9 cellular contexts compared by ENCODE assay signal in genomic region chr4:27318740-27319139, GRCh38.
DNase-seq lines count a peak whose midpoint lies in the region; ATAC-seq, FAIRE-seq and TF ChIP-seq lines count a peak whose summit lies in the region.
"Had no signal": no experiment of that assay in that cellular context is flagged by ENCODE, and none has a peak within 500 bp of the region (broad histone marks: within the 10 kb centered on the region; RNA-seq: fewer than 3 reads in every experiment).

No MANE protein-coding gene starts in this region.

- no peak overlapping the region for H4K91ac ChIP-seq in IMR-90 (ENCODE audit: insufficient read depth, low read depth, low read length)

- TF ChIP-seq POLR2A in IMR-90 (IDR thresholded peaks at IDR 0.05; ENCODE audit: low read depth, low read length) = no peak

- no peak overlapping the region for H2AK5ac ChIP-seq in IMR-90 (ENCODE audit: low read depth, low read length)

- H2AK9ac ChIP-seq in IMR-90 (replicated peaks; ENCODE audit: low read depth, low read length, poor library complexity) = no peak overlapping the region

- intact Hi-C loops in activated CD4-positive, alpha-beta T cell treated with anti-CD3 and anti-CD28 coated beads, Interleukin-2, amount 10 ng/mL, durations not matched to agents 24 days and 14 days (cut with micrococcal nuclease) = loop anchor here (2.0 kb wide), 1 partner anchor 270 kb away; no protein-coding TSS in a partner anchor
- intact Hi-C loops in IMR-90 (cut with micrococcal nuclease) = loop anchor here (2.0 kb wide), 2 partner anchors 142 to 270 kb away; no protein-coding TSS in a partner anchor
- intact Hi-C loops in kidney (cut with DNase I) = loop anchor here (10.0 kb wide), 1 partner anchor 274 kb away; no protein-coding TSS in a partner anchor
- intact Hi-C loops in activated T-helper 2 cell treated with anti-CD3 and anti-CD28 coated beads, Interferon-gamma antibody, Interleukin-2, Interleukin-4, amounts not matched to agents 10 μg/mL and 5 μg/mL and 100 μg/mL, durations not matched to agents 14 hours and 24 hours and 36 hours (cut with micrococcal nuclease) = loop anchor here (5.0 kb wide), 1 partner anchor 271 kb away; no protein-coding TSS in a partner anchor

- H3K79me1 ChIP-seq in IMR-90 (ENCODE audit: low read depth in 1 of 2, low read length in 2 of 2) = no peaks in the 10 kb centered on the region

- H3K9ac ChIP-seq in IMR-90 (ENCODE audit: low read depth, low read length) (no peak overlapping the region), kidney (ENCODE audit: low read length in 2 of 2) (no peak overlapping the region)

- no peak overlapping the region for H2AFZ ChIP-seq in IMR-90 (replicated peaks; ENCODE audit: low read length, poor library complexity)

- in situ Hi-C loops in IMR-90 (cut with MboI; ENCODE audit: low sequenced_read_pairs) = no loop called here

- H3K27ac ChIP-seq in IMR-90 (ENCODE audit: insufficient read depth, low read length) (no peak overlapping the region), kidney (ENCODE audit: low read depth in 2 of 2, low read length in 2 of 2) (no peak overlapping the region)

- H3K4me3 Mint-ChIP-seq in activated CD4-positive, alpha-beta T cell treated with anti-CD3 and anti-CD28 coated beads, Interleukin-2, amount 10 ng/mL, durations not matched to agents 24 days and 14 days = no peak overlapping the region
- no peak overlapping the region for H3K4me3 Mint-ChIP-seq in activated T-helper 2 cell treated with anti-CD3 and anti-CD28 coated beads, Interferon-gamma antibody, Interleukin-2, Interleukin-4, amounts not matched to agents 10 μg/mL and 5 μg/mL and 100 μg/mL, durations not matched to agents 14 hours and 24 hours and 36 hours (ENCODE audit: low read depth)
- H3K4me3 Mint-ChIP-seq in natural killer cell treated with Interleukin-12 subunit alpha and Interleukin-12 subunit beta and Interleukin-15 and Interleukin-18, amount 100 ng/mL, for 72 hours = no peak overlapping the region

- BruUV-seq in IMR-90 (replicated peaks; lab: Mats Ljungman, UMichigan) = no TSS peak

- no peak overlapping the region for H4K5ac ChIP-seq in IMR-90 (ENCODE audit: low read depth, low read length)

- H3K4me3 ChIP-seq in IMR-90 (ENCODE audit: insufficient read depth, low read depth, low read length) (no peak overlapping the region), kidney (ENCODE audit: low read length in 2 of 2) (no peak overlapping the region)

- H4K8ac ChIP-seq in IMR-90 (ENCODE audit: low read depth in 2 of 2, low read length in 2 of 2) = no peak overlapping the region

- no peaks in the 10 kb centered on the region for H3K9me3 Mint-ChIP-seq in activated CD4-positive, alpha-beta T cell treated with anti-CD3 and anti-CD28 coated beads, Interleukin-2, amount 10 ng/mL, durations not matched to agents 24 days and 14 days
- no peaks in the 10 kb centered on the region for H3K9me3 Mint-ChIP-seq in activated T-helper 2 cell treated with anti-CD3 and anti-CD28 coated beads, Interferon-gamma antibody, Interleukin-2, Interleukin-4, amounts not matched to agents 10 μg/mL and 5 μg/mL and 100 μg/mL, durations not matched to agents 14 hours and 24 hours and 36 hours
- H3K9me3 Mint-ChIP-seq in natural killer cell treated with Interleukin-12 subunit alpha and Interleukin-12 subunit beta and Interleukin-15 and Interleukin-18, amount 100 ng/mL, for 72 hours = no peaks in the 10 kb centered on the region

- POLR2A ChIA-PET in IMR-90 (lab: Charles Lee; ENCODE audit: unreplicated experiment) = no interaction called here

- DNase-seq in activated CD4-positive, alpha-beta T cell treated with anti-CD3 and anti-CD28 coated beads, Interleukin-2, amount 10 ng/mL, durations not matched to agents 24 days and 14 days = peak; percentile 59
- no peak for DNase-seq in activated CD4-positive, alpha-beta T cell treated with anti-CD3 and anti-CD28 coated beads for 1 hour
- peak; percentile 17 for DNase-seq in IMR-90
- peak; percentile 3 for DNase-seq in activated CD4-positive, alpha-beta T cell treated with anti-CD3 and anti-CD28 coated beads, Interleukin-2, amount 50 U/mL, for 1 hour
- DNase-seq in kidney = no peak
- DNase-seq in NCI-H226 = no peak
- DNase-seq in activated T-helper 2 cell treated with anti-CD3 and anti-CD28 coated beads, Interferon-gamma antibody, Interleukin-2, Interleukin-4, amounts not matched to agents 10 μg/mL and 5 μg/mL and 100 μg/mL, durations not matched to agents 14 hours and 24 hours and 36 hours (ENCODE audit: low spot score) = no peak
- no peak for DNase-seq in natural killer cell treated with Interleukin-12 subunit alpha and Interleukin-12 subunit beta and Interleukin-15 and Interleukin-18, amount 100 ng/mL, for 72 hours (ENCODE audit: low spot score)
- DNase-seq: DND-41 had no signal

- H3K4me1 ChIP-seq in IMR-90 (ENCODE audit: control insufficient read depth, insufficient read depth, low read length) = no peaks in the 10 kb centered on the region
- H3K4me1 ChIP-seq in kidney (ENCODE audit: control insufficient read depth in 1 of 2, insufficient read depth in 1 of 2, low read depth in 1 of 2, low read length in 2 of 2) = peaks cover 0 to 3% of the 10 kb centered on the region in 2 donors

- H3K9me3 ChIP-seq in IMR-90 (ENCODE audit: control insufficient read depth, insufficient read depth, low read length) (no peaks in the 10 kb centered on the region; the same call in 1 of the 2 replicates), kidney (ENCODE audit: control insufficient read depth in 1 of 2, low read length in 2 of 2) (no peaks in the 10 kb centered on the region)

- CTCF ChIA-PET in IMR-90 (lab: Yijun Ruan, JAX) = interaction anchor here (0.6 kb wide), 1 partner anchor 11 kb away, joined by 3 read pairs; no protein-coding TSS in a partner anchor

- H3K4ac ChIP-seq in IMR-90 (ENCODE audit: low read depth, low read length) = no peak overlapping the region

- H3K23ac ChIP-seq in IMR-90 (ENCODE audit: low read depth, low read length) = no peak overlapping the region

- H3K27me3 Mint-ChIP-seq in activated CD4-positive, alpha-beta T cell treated with anti-CD3 and anti-CD28 coated beads, Interleukin-2, amount 10 ng/mL, durations not matched to agents 24 days and 14 days = peaks cover 2% of the 10 kb centered on the region
- H3K27me3 Mint-ChIP-seq in activated T-helper 2 cell treated with anti-CD3 and anti-CD28 coated beads, Interferon-gamma antibody, Interleukin-2, Interleukin-4, amounts not matched to agents 10 μg/mL and 5 μg/mL and 100 μg/mL, durations not matched to agents 14 hours and 24 hours and 36 hours (ENCODE audit: low read depth) = no peaks in the 10 kb centered on the region
- peaks cover 0 to 14% of the 10 kb centered on the region in 2 donors for H3K27me3 Mint-ChIP-seq in natural killer cell treated with Interleukin-12 subunit alpha and Interleukin-12 subunit beta and Interleukin-15 and Interleukin-18, amount 100 ng/mL, for 72 hours

- H2BK5ac ChIP-seq in IMR-90 (ENCODE audit: low read depth, low read length, poor library complexity, severe bottlenecking) = no peak overlapping the region

- no peak for FAIRE-seq in kidney (lab: Jason Lieb, UNC)

- no peak overlapping the region for H3K14ac ChIP-seq in IMR-90 (replicated peaks; ENCODE audit: low read depth, low read length)

- no peaks in the 10 kb centered on the region for H3K9me1 ChIP-seq in IMR-90 (ENCODE audit: insufficient read depth, low read length)

- H3K56ac ChIP-seq in IMR-90 (ENCODE audit: extremely low read depth, insufficient read depth, low read length) = no peak overlapping the region

- no peak for ATAC-seq in IMR-90 (ENCODE audit: low read depth)
- no peak for ATAC-seq in natural killer cell treated with Interleukin-12 subunit alpha and Interleukin-12 subunit beta and Interleukin-15 and Interleukin-18, amount 100 ng/mL, for 72 hours

- no peaks in the 10 kb centered on the region for H3K36me3 Mint-ChIP-seq in activated CD4-positive, alpha-beta T cell treated with anti-CD3 and anti-CD28 coated beads, Interleukin-2, amount 10 ng/mL, durations not matched to agents 24 days and 14 days (ENCODE audit: low read depth)
- H3K36me3 Mint-ChIP-seq in activated T-helper 2 cell treated with anti-CD3 and anti-CD28 coated beads, Interferon-gamma antibody, Interleukin-2, Interleukin-4, amounts not matched to agents 10 μg/mL and 5 μg/mL and 100 μg/mL, durations not matched to agents 14 hours and 24 hours and 36 hours (ENCODE audit: low read depth) = no peaks in the 10 kb centered on the region
- H3K36me3 Mint-ChIP-seq in natural killer cell treated with Interleukin-12 subunit alpha and Interleukin-12 subunit beta and Interleukin-15 and Interleukin-18, amount 100 ng/mL, for 72 hours = no peaks in the 10 kb centered on the region

- H2BK15ac ChIP-seq in IMR-90 (ENCODE audit: low read depth, low read length) = no peak overlapping the region

- no peaks in the 10 kb centered on the region for H3K27me3 ChIP-seq in IMR-90 (ENCODE audit: control insufficient read depth, insufficient read depth, low read length)

- no peaks in the 10 kb centered on the region for H3K4me1 Mint-ChIP-seq in activated CD4-positive, alpha-beta T cell treated with anti-CD3 and anti-CD28 coated beads, Interleukin-2, amount 10 ng/mL, durations not matched to agents 24 days and 14 days
- no peaks in the 10 kb centered on the region for H3K4me1 Mint-ChIP-seq in activated T-helper 2 cell treated with anti-CD3 and anti-CD28 coated beads, Interferon-gamma antibody, Interleukin-2, Interleukin-4, amounts not matched to agents 10 μg/mL and 5 μg/mL and 100 μg/mL, durations not matched to agents 14 hours and 24 hours and 36 hours (ENCODE audit: low read depth)
- no peaks in the 10 kb centered on the region for H3K4me1 Mint-ChIP-seq in natural killer cell treated with Interleukin-12 subunit alpha and Interleukin-12 subunit beta and Interleukin-15 and Interleukin-18, amount 100 ng/mL, for 72 hours (ENCODE audit: low read depth in 2 of 2)

- no peak overlapping the region for H3K18ac ChIP-seq in IMR-90 (ENCODE audit: low read depth, low read length)

- H3K4me2 ChIP-seq in IMR-90 (ENCODE audit: low read depth, low read length) = no peak overlapping the region

- peak; percentile 54 for TF ChIP-seq RAD21 in IMR-90 (IDR thresholded peaks at IDR 0.05; ENCODE audit: low read length)

- TF ChIP-seq CTCF in IMR-90 (conservative IDR thresholded peaks at IDR 0.05; ENCODE audit: low read depth, low read length) (peak; percentile 41), kidney (IDR thresholded peaks at IDR 0.05; ENCODE audit: borderline replicate concordance, extremely low read depth, insufficient read depth) (peak; percentile 33)

- H4K20me1 ChIP-seq in IMR-90 (ENCODE audit: insufficient read depth, low read length) = no peaks in the 10 kb centered on the region

- dilution Hi-C loops in IMR-90 (cut with HindIII; ENCODE audit: low sequenced_read_pairs, unreplicated experiment) = no loop called here

- no peak overlapping the region for H2BK120ac ChIP-seq in IMR-90 (ENCODE audit: low read depth, low read length)

- no CpG with 5 or more reads among the region's 6 CpGs for WGBS in IMR-90 (ENCODE audit: extremely low coverage in 2 of 2, insufficient read length in 1 of 2), 2 experiments

- H3K27ac Mint-ChIP-seq in activated CD4-positive, alpha-beta T cell treated with anti-CD3 and anti-CD28 coated beads, Interleukin-2, amount 10 ng/mL, durations not matched to agents 24 days and 14 days = no peak overlapping the region
- no peak overlapping the region for H3K27ac Mint-ChIP-seq in activated T-helper 2 cell treated with anti-CD3 and anti-CD28 coated beads, Interferon-gamma antibody, Interleukin-2, Interleukin-4, amounts not matched to agents 10 μg/mL and 5 μg/mL and 100 μg/mL, durations not matched to agents 14 hours and 24 hours and 36 hours
- no peak overlapping the region for H3K27ac Mint-ChIP-seq in natural killer cell treated with Interleukin-12 subunit alpha and Interleukin-12 subunit beta and Interleukin-15 and Interleukin-18, amount 100 ng/mL, for 72 hours

- H2BK20ac ChIP-seq in IMR-90 (ENCODE audit: low read depth, low read length) = no peak overlapping the region

- H3K36me3 ChIP-seq in IMR-90 (ENCODE audit: control insufficient read depth, insufficient read depth, low read length) = no peaks in the 10 kb centered on the region
- no peaks in the 10 kb centered on the region for H3K36me3 ChIP-seq in kidney (ENCODE audit: control insufficient read depth in 1 of 2, insufficient read depth in 2 of 2, low read length in 2 of 2)

Comparison
In these comparisons a context has a peak if more than half of its experiments do, and no peak if none do; other contexts are left out.
1. DNase-seq: peak in activated CD4-positive, alpha-beta T cell treated with anti-CD3 and anti-CD28 coated beads, Interleukin-2, amount 10 ng/mL, durations not matched to agents 24 days and 14 days (single experiment), IMR-90 (single experiment) and activated CD4-positive, alpha-beta T cell treated with anti-CD3 and anti-CD28 coated beads, Interleukin-2, amount 50 U/mL, for 1 hour (single experiment); none in activated CD4-positive, alpha-beta T cell treated with anti-CD3 and anti-CD28 coated beads for 1 hour (single experiment), kidney (single experiment), NCI-H226 (single experiment), activated T-helper 2 cell treated with anti-CD3 and anti-CD28 coated beads, Interferon-gamma antibody, Interleukin-2, Interleukin-4, amounts not matched to agents 10 μg/mL and 5 μg/mL and 100 μg/mL, durations not matched to agents 14 hours and 24 hours and 36 hours (single experiment) and natural killer cell treated with Interleukin-12 subunit alpha and Interleukin-12 subunit beta and Interleukin-15 and Interleukin-18, amount 100 ng/mL, for 72 hours (single experiment).